ENCODE assay signal across 8 cellular contexts in the genomic region with DNA sequence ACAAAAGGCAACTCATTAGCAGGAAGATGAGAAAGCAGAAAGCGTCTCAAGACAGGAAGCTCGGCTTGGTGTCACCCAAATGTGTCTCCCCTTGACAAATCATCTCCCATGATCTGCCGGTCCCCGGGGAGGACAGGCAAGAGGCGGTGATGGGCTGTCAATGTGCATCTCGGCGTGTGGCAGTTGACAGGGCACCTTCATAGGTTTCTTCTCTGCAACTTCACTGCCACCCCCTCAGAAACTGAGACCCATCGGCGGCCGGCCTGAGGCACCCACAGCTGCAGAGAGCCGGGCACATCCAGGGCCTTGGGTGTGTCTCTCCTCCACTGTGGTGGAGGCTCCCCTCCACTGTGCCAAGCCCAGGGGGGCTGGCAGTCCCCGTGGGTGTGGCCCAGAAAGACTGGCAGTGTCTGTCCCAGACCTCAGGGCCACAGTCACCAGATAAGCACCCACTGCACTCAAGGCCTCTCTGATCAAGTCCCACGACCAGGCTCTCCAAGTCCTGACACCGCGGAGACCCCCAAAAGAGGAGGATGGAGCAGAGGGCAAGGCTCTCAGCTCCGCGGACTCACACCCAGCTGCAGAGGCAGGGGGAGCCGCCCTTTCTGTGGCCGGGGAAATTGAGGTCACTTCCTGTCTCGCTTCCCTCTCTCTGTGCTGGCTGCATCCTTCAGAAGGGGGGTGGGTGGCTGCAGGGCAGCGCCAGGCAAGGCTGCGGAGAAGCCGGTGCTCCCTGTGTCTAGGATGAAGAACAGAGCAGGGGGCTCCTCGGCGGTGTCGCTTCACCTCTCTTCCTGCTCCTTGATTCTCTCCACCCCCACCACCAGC. TPM values are rescaled to one million over a fixed set of nuclear protein-coding genes. Genes with fewer than 3 reads are reported as not detected.
A peak's percentile ranks its signal among the peaks of the same experiment; 100 is the strongest.
DNase-seq lines count a peak whose midpoint lies in the region; ATAC-seq, FAIRE-seq and TF ChIP-seq lines count a peak whose summit lies in the region.

No MANE protein-coding gene starts in this region.

- ATAC-seq in GM19463 (IDR thresholded peaks at IDR 0.05; ENCODE audit: unreplicated experiment): peak; percentile 91

- no peak for TF ChIP-seq EP300 in sigmoid colon (IDR thresholded peaks at IDR 0.05)

- dilution Hi-C loops in endothelial cell of umbilical vein (cut with MboI; ENCODE audit: extremely low pct_ligation_motif_present, low sequenced_read_pairs): no loop called here

- peak overlapping the region in 2 of 3 experiments; percentile 0 to 2 for H3K4me3 ChIP-seq in endothelial cell of umbilical vein (replicated peaks in 1 of 3; ENCODE audit: insufficient read depth in 1 of 3, low read depth in 1 of 3, low read length in 3 of 3)
- peak overlapping the region in 3 of 4 donors; percentile 26 to 30 (median 28) for H3K4me3 ChIP-seq in sigmoid colon

- POLR2A ChIA-PET in activated CD4-positive, alpha-beta T cell treated with anti-CD3 and anti-CD28 coated beads, Interleukin-2, amount 10 ng/mL, durations not matched to agents 7 days and 5 days (lab: Charles Lee): interaction anchor here (0.6 to 2.1 kb wide), 9 partner anchors 13 to 1272 kb away, joined by 3 to 9 read pairs (median 4); partner anchors contain the start of genes H3-3A, LBR, PYCR2 and SRP9
- POLR2A ChIA-PET in endothelial cell of umbilical vein (lab: Charles Lee): interaction anchor here (1.4 kb wide), 1 partner anchor 23 kb away, joined by 7 read pairs; no protein-coding TSS in a partner anchor

- H3K27ac Mint-ChIP-seq in activated CD4-positive, alpha-beta T cell treated with anti-CD3 and anti-CD28 coated beads, Interleukin-2, amount 10 ng/mL, durations not matched to agents 7 days and 5 days: peak overlapping the region; percentile 99

- H3K27ac ChIP-seq in endothelial cell of umbilical vein (ENCODE audit: insufficient read depth, low read depth, low read length) (peak overlapping the region; percentile 62), sigmoid colon (peak overlapping the region; percentile 62 to 96 (median 93))

- no peaks in the 10 kb centered on the region for H4K20me1 ChIP-seq in endothelial cell of umbilical vein (replicated peaks; ENCODE audit: control insufficient read depth, extremely low read depth, insufficient read depth, low read length)

- peak overlapping the region; percentile 89 for H3K4me3 Mint-ChIP-seq in activated CD4-positive, alpha-beta T cell treated with anti-CD3 and anti-CD28 coated beads, Interleukin-2, amount 10 ng/mL, durations not matched to agents 7 days and 5 days

- H3K79me2 ChIP-seq in endothelial cell of umbilical vein (ENCODE audit: control insufficient read depth, insufficient read depth, low read length): no peaks in the 10 kb centered on the region

- no peaks in the 10 kb centered on the region for H3K27me3 Mint-ChIP-seq in activated CD4-positive, alpha-beta T cell treated with anti-CD3 and anti-CD28 coated beads, Interleukin-2, amount 10 ng/mL, durations not matched to agents 7 days and 5 days

- H3K36me3 ChIP-seq in endothelial cell of umbilical vein (ENCODE audit: control insufficient read depth in 2 of 2, extremely low read depth in 1 of 2, insufficient read depth in 2 of 2, low read length in 2 of 2) (no peaks in the 10 kb centered on the region), sigmoid colon (no peaks in the 10 kb centered on the region)

- peaks cover 3% of the 10 kb centered on the region for H3K36me3 Mint-ChIP-seq in activated CD4-positive, alpha-beta T cell treated with anti-CD3 and anti-CD28 coated beads, Interleukin-2, amount 10 ng/mL, durations not matched to agents 7 days and 5 days (ENCODE audit: low read depth)

- H3K9me3 ChIP-seq in endothelial cell of umbilical vein (replicated peaks; ENCODE audit: control insufficient read depth, insufficient read depth, low read length): no peaks in the 10 kb centered on the region
- H3K9me3 ChIP-seq in sigmoid colon: no peaks in the 10 kb centered on the region

- peak overlapping the region; percentile 49 for H2AFZ ChIP-seq in endothelial cell of umbilical vein (ENCODE audit: low read depth, low read length)

- no peaks in the 10 kb centered on the region for H3K9me3 Mint-ChIP-seq in activated CD4-positive, alpha-beta T cell treated with anti-CD3 and anti-CD28 coated beads, Interleukin-2, amount 10 ng/mL, durations not matched to agents 7 days and 5 days

- peak overlapping the region; percentile 25 for H3K9ac ChIP-seq in endothelial cell of umbilical vein (replicated peaks; ENCODE audit: extremely low read depth, insufficient read depth, low read length)

- intact Hi-C loops in endothelial cell of umbilical vein (cut with micrococcal nuclease) (loop anchor here (1.0 kb wide), 1 partner anchor 22 kb away; no protein-coding TSS in a partner anchor), sigmoid colon (cut with DNase I) (no loop called here)

- peak; percentile 95 for FAIRE-seq in endothelial cell of umbilical vein (lab: Jason Lieb, UNC)

- CTCF ChIA-PET in activated CD4-positive, alpha-beta T cell treated with anti-CD3 and anti-CD28 coated beads, Interleukin-2, amount 10 ng/mL, durations not matched to agents 7 days and 5 days (lab: Charles Lee): interaction anchor here (0.6 to 3.4 kb wide), 11 partner anchors 11 to 520 kb away, joined by 3 to 14 read pairs (median 3); partner anchors contain the start of genes LBR and SRP9
- CTCF ChIA-PET in endothelial cell of umbilical vein (lab: Charles Lee): interaction anchor here (0.6 to 2.8 kb wide), 9 partner anchors 12 to 310 kb away, joined by 3 to 15 read pairs (median 4); partner anchors contain the start of genes LBR and SRP9

- TSS peak; percentile 80 for BruUV-seq in endothelial cell of umbilical vein (replicated peaks; lab: Mats Ljungman, UMichigan)

- H3K4me1 Mint-ChIP-seq in activated CD4-positive, alpha-beta T cell treated with anti-CD3 and anti-CD28 coated beads, Interleukin-2, amount 10 ng/mL, durations not matched to agents 7 days and 5 days: peaks cover 68% of the 10 kb centered on the region

- TF ChIP-seq CTCF in endothelial cell of umbilical vein (IDR thresholded peaks at IDR 0.05; ENCODE audit: extremely low read depth in 1 of 2, insufficient read depth in 1 of 2, low read depth in 1 of 2, low read length in 2 of 2) (no peak), sigmoid colon (IDR thresholded peaks at IDR 0.05) (no peak)

- H3K4me2 ChIP-seq in endothelial cell of umbilical vein (ENCODE audit: insufficient read depth, low read length): peak overlapping the region; percentile 44

- WGBS in sigmoid colon, 2 donors: 36 to 70% methylated on average over 26 of the region's 26 CpGs

- H3K9me1 ChIP-seq in endothelial cell of umbilical vein (replicated peaks; ENCODE audit: control insufficient read depth, extremely low read depth, insufficient read depth, low read length): no peaks in the 10 kb centered on the region

- H3K27me3 ChIP-seq in endothelial cell of umbilical vein (ENCODE audit: control insufficient read depth in 2 of 2, insufficient read depth in 2 of 2, low read length in 2 of 2) (no peaks in the 10 kb centered on the region), sigmoid colon (no peaks in the 10 kb centered on the region)

- H3K4me1 ChIP-seq in endothelial cell of umbilical vein (ENCODE audit: control insufficient read depth, extremely low read depth, insufficient read depth, low read length) (peaks cover 19% of the 10 kb centered on the region), sigmoid colon (peaks cover 0 to 76% (median 66%) of the 10 kb centered on the region in 4 donors)

- TF ChIP-seq POLR2A in endothelial cell of umbilical vein (IDR thresholded peaks at IDR 0.05; ENCODE audit: low read depth, low read length) (peak; percentile 78), sigmoid colon (IDR thresholded peaks at IDR 0.05) (peak in 1 of 2 donors; percentile 40)

- DNase-seq in AML-193 (lab: John Stamatoyannopoulos, UW) (peak; percentile 83 to 86), HT1080 (ENCODE audit: low read depth) (peak; percentile 73), endothelial cell of umbilical vein (ENCODE audit: low read depth, low spot score) (peak; percentile 69), sigmoid colon (peak; percentile 87), NCI-H1930 (lab: John Stamatoyannopoulos, UW) (no peak), NCI-H524 (lab: John Stamatoyannopoulos, UW) (no peak)
- DNase-seq in activated CD4-positive, alpha-beta T cell treated with anti-CD3 and anti-CD28 coated beads, Interleukin-2, amount 10 ng/mL, durations not matched to agents 7 days and 5 days: peak; percentile 92

TF ChIP-seq in endothelial cell of umbilical vein, 7 proteins besides CTCF, POLR2A, EP300 and RAD21:
- TF ChIP-seq POLR2AphosphoS5 (IDR thresholded peaks at IDR 0.05; ENCODE audit: insufficient read depth, low read depth, low read length) (peak; percentile 76), FOS (IDR thresholded peaks at IDR 0.05; ENCODE audit: borderline replicate concordance, insufficient read depth, low read length) (peak; percentile 49), JUN (IDR thresholded peaks at IDR 0.05; ENCODE audit: borderline replicate concordance, insufficient read depth, insufficient read length, low read depth) (no peak)

RNA-seq across cellular contexts. Expression of gene LBR, which starts 39.6 kb away (rescaled TPM):
- total RNA-seq in HT1080 (2014; rRNA removed; shearing (Covaris generic)): 37.8 and 45.9 TPM in 2 replicates
- 63.9 and 74.8 TPM in 2 replicates for polyA plus RNA-seq in HT1080 (2015; cell fraction: cytosol; rRNA removed)
- polyA plus RNA-seq in HT1080 (2015; cell fraction: nucleus; rRNA removed): 127 and 140 TPM in 2 replicates
- 100 to 1,000 TPM; 239 to 296 TPM for total RNA-seq in activated CD4-positive, alpha-beta T cell treated with anti-CD3 and anti-CD28 coated beads, Interleukin-2, amount 10 ng/mL, durations not matched to agents 7 days and 5 days
- total RNA-seq in endothelial cell of umbilical vein (107 and 119 TPM in 2 replicates), sigmoid colon (100 to 1,000 TPM; 134 to 195 (median 169) TPM)
- polyA plus RNA-seq in endothelial cell of umbilical vein (49.9 and 53.9 TPM in 2 replicates), sigmoid colon (10 to 100 TPM in 1 of 3 donors, 1 to 10 TPM in 2; 5.4 to 62.2 (median 6.9) TPM)
- 31.6 and 32.5 TPM in 2 replicates for polyA plus RNA-seq in endothelial cell of umbilical vein (2011; cell fraction: cytosol; rRNA removed)
- 61.2 and 66.7 TPM in 2 replicates for polyA plus RNA-seq in endothelial cell of umbilical vein (2011; cell fraction: nucleus; rRNA removed)
- 28.3 and 55.2 TPM in 2 replicates for polyA plus RNA-seq in endothelial cell of umbilical vein (2012)
- 83.4 and 86.8 TPM in 2 replicates for polyA minus RNA-seq in endothelial cell of umbilical vein
- 25.3 TPM for polyA minus RNA-seq in endothelial cell of umbilical vein (2011; cell fraction: cytosol; rRNA and poly(A)+ RNA removed)
- polyA minus RNA-seq in endothelial cell of umbilical vein (2011; cell fraction: nucleus; rRNA and poly(A)+ RNA removed): 53.2 and 76.4 TPM in 2 replicates

Comparison
In these comparisons a context has a peak if more than half of its experiments do, and no peak if none do; other contexts are left out.
1. DNase-seq: peak in AML-193 (2 of 2), HT1080 (single experiment), activated CD4-positive, alpha-beta T cell treated with anti-CD3 and anti-CD28 coated beads, Interleukin-2, amount 10 ng/mL, durations not matched to agents 7 days and 5 days (single experiment), endothelial cell of umbilical vein (single experiment) and sigmoid colon (single experiment); none in NCI-H1930 (0 of 2) and NCI-H524 (0 of 2).